Comparison of ENCODE assay signal across 20 cellular contexts in genomic region chr14:83632375-83632774, GRCh38.
DNase-seq lines count a peak whose midpoint lies in the region; ATAC-seq and TF ChIP-seq lines count a peak whose summit lies in the region.
"Had no signal": no experiment of that assay in that cellular context is flagged by ENCODE, and none has a peak within 500 bp of the region (broad histone marks: within the 10 kb centered on the region; RNA-seq: fewer than 3 reads in every experiment).

No MANE protein-coding gene starts in this region.

- H3K4me3 ChIP-seq in retinal pigment epithelial cell (ENCODE audit: low read length) (no peak overlapping the region), thyroid gland (replicated peaks in 1 of 3) (no peak overlapping the region)
- H3K4me3 ChIP-seq: MG63, right lobe of liver had no signal

- no peaks in the 10 kb centered on the region for H3K27me3 ChIP-seq in thyroid gland
- H3K27me3 ChIP-seq: MG63, right lobe of liver had no signal

- H3K36me3 ChIP-seq in thyroid gland = no peaks in the 10 kb centered on the region
- H3K36me3 ChIP-seq: MG63, right lobe of liver, WERI-Rb-1 had no signal

- no peaks in the 10 kb centered on the region for H3K9me3 ChIP-seq in thyroid gland
- H3K9me3 ChIP-seq: MG63, right lobe of liver, SK-N-SH had no signal

- TF ChIP-seq CTCF in retinal pigment epithelial cell (conservative IDR thresholded peaks at IDR 0.05; ENCODE audit: low read depth, low read length) (no peak), thyroid gland (IDR thresholded peaks at IDR 0.05) (no peak), GM20000 (IDR thresholded peaks at IDR 0.05; ENCODE audit: extremely low read depth, missing control alignments) (no peak)

- H3K4me1 ChIP-seq in thyroid gland = no peaks in the 10 kb centered on the region
- H3K4me1 ChIP-seq: right lobe of liver had no signal

- peak; percentile 7 for DNase-seq in DMS153 treated with DMSO at 0.1 percent for 48 hours (lab: John Stamatoyannopoulos, UW; ENCODE audit: unreplicated experiment)
- DNase-seq in DMS153 (lab: John Stamatoyannopoulos, UW) = no peak
- DNase-seq in NCI-H1105 treated with DMSO at 0.1 percent for 48 hours (lab: John Stamatoyannopoulos, UW) = peak; percentile 88
- peak; percentile 98 for DNase-seq in NOMO-1 treated with DMSO at 0.1 percent for 48 hours (lab: John Stamatoyannopoulos, UW; ENCODE audit: unreplicated experiment)
- DNase-seq in retinal pigment epithelial cell (ENCODE audit: low read depth) = peak; percentile 50
- DNase-seq in thyroid gland = no peak
- no peak for DNase-seq in GM20000 (ENCODE audit: low spot score)
- DNase-seq: 8988T; activated CD4-positive, alpha-beta T cell treated with anti-CD3 and anti-CD28 coated beads, Interleukin-2, amount 50 U/mL, for 1 hour; IMR-90; mesenchymal stem cell; MG63; naive B cell; NCI-H2171 treated with DMSO at 0.1 percent for 48 hours; NCI-H82; right lobe of liver; SK-N-SH; stimulated activated CD8-positive, alpha-beta memory T cell treated with anti-CD3 and anti-CD28 coated beads, Interleukin-4, amount 100 ng/mL, for 48 hours; WERI-Rb-1 had no signal

- no peak overlapping the region for H3K27ac ChIP-seq in thyroid gland
- H3K27ac ChIP-seq: right lobe of liver, WERI-Rb-1 had no signal

- no peak for TF ChIP-seq POLR2A in thyroid gland (IDR thresholded peaks at IDR 0.05)

- intact Hi-C loops in thyroid gland (cut with DNase I) = no loop called here

- no peak for ATAC-seq in GM21528 (IDR thresholded peaks at IDR 0.05; ENCODE audit: low FRiP score, unreplicated experiment)
- ATAC-seq: right lobe of liver had no signal

Comparison
In these comparisons a context has a peak if more than half of its experiments do, and no peak if none do; other contexts are left out.
1. DNase-seq: peak in DMS153 treated with DMSO at 0.1 percent for 48 hours (single experiment), NCI-H1105 treated with DMSO at 0.1 percent for 48 hours (single experiment), NOMO-1 treated with DMSO at 0.1 percent for 48 hours (single experiment) and retinal pigment epithelial cell (single experiment); none in DMS153 (single experiment), thyroid gland (0 of 2) and GM20000 (single experiment).